ENCODE assay signal across 23 cellular contexts in genomic region chr2:190789074-190790004, GRCh38.
DNase-seq lines count a peak whose midpoint lies in the region; ATAC-seq, FAIRE-seq and TF ChIP-seq lines count a peak whose summit lies in the region.
"Had no signal": no experiment of that assay in that cellular context is flagged by ENCODE, and none has a peak within 500 bp of the region (broad histone marks: within the 10 kb centered on the region; RNA-seq: fewer than 3 reads in every experiment).

No MANE protein-coding gene starts in this region.

- TF ChIP-seq RAD21 in A549 (conservative IDR thresholded peaks at IDR 0.05 in 1 of 2, IDR thresholded peaks at IDR 0.05 in 1 of 2) = no peak

- CTCF ChIA-PET in A549 (lab: Yijun Ruan, JAX) = interaction anchor here (0.8 to 1.3 kb wide), 4 partner anchors 8 to 15 kb away, joined by 3 to 5 read pairs (median 4); no protein-coding TSS in a partner anchor
- CTCF ChIA-PET in T-cell (lab: Charles Lee) = no interaction called here

- no peak overlapping the region for H2BK120ac ChIP-seq in mesendoderm (ENCODE audit: low read depth, low read length)

- H3K18ac ChIP-seq in mesendoderm (ENCODE audit: low read length) = peak overlapping the region; percentile 45

- no peak overlapping the region for H3K4ac ChIP-seq in mesendoderm (ENCODE audit: low read depth, low read length)

- peak overlapping the region; percentile 19 to 75; a peak in 4 of 6 replicates for H3K27ac ChIP-seq in A549
- peak overlapping the region; percentile 8 for H3K27ac ChIP-seq in HUES48 (ENCODE audit: low read depth, low read length)
- H3K27ac ChIP-seq in astrocyte (ENCODE audit: low read depth, low read length) = no peak overlapping the region
- no peak overlapping the region for H3K27ac ChIP-seq in mesendoderm (ENCODE audit: low read depth, low read length)
- H3K27ac ChIP-seq in upper lobe of left lung = peak overlapping the region in 1 of 4 donors; percentile 59
- H3K27ac ChIP-seq: prostate gland, vagina had no signal

- H3K36me3 Mint-ChIP-seq in astrocyte (ENCODE audit: low read depth, unreplicated experiment) (no peaks in the 10 kb centered on the region), T-cell (no peaks in the 10 kb centered on the region)

- H3K27me3 ChIP-seq in HUES48 (ENCODE audit: control insufficient read depth, insufficient read depth, low read length) (no peaks in the 10 kb centered on the region), astrocyte (ENCODE audit: insufficient read depth, low read length) (no peaks in the 10 kb centered on the region), mesendoderm (ENCODE audit: insufficient read depth, low read length, poor library complexity) (no peaks in the 10 kb centered on the region), upper lobe of left lung (no peaks in the 10 kb centered on the region)
- H3K27me3 ChIP-seq: vagina had no signal

- H3K36me3 ChIP-seq in HUES48 (ENCODE audit: control insufficient read depth, insufficient read depth, low read length) = no peaks in the 10 kb centered on the region
- no peaks in the 10 kb centered on the region for H3K36me3 ChIP-seq in astrocyte (ENCODE audit: insufficient read depth, low read length)
- no peaks in the 10 kb centered on the region for H3K36me3 ChIP-seq in mesendoderm (ENCODE audit: control insufficient read depth, insufficient read depth, low read length)
- H3K36me3 ChIP-seq in upper lobe of left lung = no peaks in the 10 kb centered on the region
- H3K36me3 ChIP-seq: prostate gland, vagina had no signal

- no peak overlapping the region for H2AK5ac ChIP-seq in mesendoderm (ENCODE audit: low read length)

- no peak overlapping the region for H4K8ac ChIP-seq in mesendoderm (ENCODE audit: low read depth, low read length)

- no peak overlapping the region for H3K9ac ChIP-seq in HUES48 (ENCODE audit: low read depth, low read length)
- no peak overlapping the region for H3K9ac ChIP-seq in astrocyte (ENCODE audit: low read length)
- no peak overlapping the region for H3K9ac ChIP-seq in mesendoderm (ENCODE audit: low read length)

- H2BK5ac ChIP-seq in mesendoderm (ENCODE audit: low read length) = no peak overlapping the region

- POLR2A ChIA-PET in A549 (lab: Yijun Ruan, JAX) = no interaction called here
- POLR2A ChIA-PET in T-cell (lab: Charles Lee) = no interaction called here

- no peaks in the 10 kb centered on the region for H3K79me1 ChIP-seq in mesendoderm (ENCODE audit: low read length)

- TF ChIP-seq CTCF in A549 (IDR thresholded peaks at IDR 0.05) (no peak), astrocyte (IDR thresholded peaks at IDR 0.05; ENCODE audit: insufficient read depth, low read depth, low read length) (no peak), upper lobe of left lung (IDR thresholded peaks at IDR 0.05) (no peak)

- no peak overlapping the region for H3K4me3 ChIP-seq in A549
- no peak overlapping the region for H3K4me3 ChIP-seq in HUES48 (ENCODE audit: low read depth, low read length)
- H3K4me3 ChIP-seq in astrocyte (ENCODE audit: insufficient read depth, low read depth, low read length) = no peak overlapping the region
- no peak overlapping the region for H3K4me3 ChIP-seq in mesendoderm (ENCODE audit: low read length)
- H3K4me3 ChIP-seq in upper lobe of left lung = no peak overlapping the region
- H3K4me3 ChIP-seq: prostate gland, vagina had no signal

- H3K9me3 ChIP-seq in A549 = peaks cover 3% of the 10 kb centered on the region; the same call in 2 of the 3 replicates
- no peaks in the 10 kb centered on the region for H3K9me3 ChIP-seq in HUES48 (ENCODE audit: control insufficient read depth, insufficient read depth, low read length)
- no peaks in the 10 kb centered on the region for H3K9me3 ChIP-seq in astrocyte (ENCODE audit: insufficient read depth, low read depth, low read length)
- no peaks in the 10 kb centered on the region for H3K9me3 ChIP-seq in upper lobe of left lung
- H3K9me3 ChIP-seq: prostate gland, vagina had no signal

- DNase-seq in A549 (ENCODE audit: low read depth in 1 of 2, low spot score in 1 of 2) = no peak
- DNase-seq in astrocyte (ENCODE audit: low read depth) = no peak
- no peak for DNase-seq in mesendoderm
- DNase-seq in T-cell = no peak
- no peak for DNase-seq in dedifferentiated amniotic fluid mesenchymal stem cell (ENCODE audit: extremely low spot score)
- DNase-seq in NCI-H345 treated with DMSO at 0.1 percent for 48 hours (lab: John Stamatoyannopoulos, UW; ENCODE audit: unreplicated experiment) = no peak
- no peak for DNase-seq in upper lobe of left lung
- DNase-seq: activated CD4-positive, alpha-beta T cell treated with anti-CD3 and anti-CD28 coated beads, Interleukin-2, amount 50 U/mL, for 48 hours; activated T-cell treated with anti-CD3 and anti-CD28 coated beads, Interleukin-2, amount 50 U/mL, for 4 hours; central memory CD4-positive, alpha-beta T cell; effector memory CD4-positive, alpha-beta T cell; NCI-H187 treated with DMSO at 0.1 percent for 48 hours; NCI-H524; OCI-M1; stimulated activated CD4-positive, alpha-beta T cell treated with anti-CD3 and anti-CD28 coated beads, Interleukin-15, amount 100 ng/mL, for 24 hours; stimulated activated naive CD4-positive, alpha-beta T cell treated with Interleukin-2 at 50 U/mL for 16 hours had no signal

- no peaks in the 10 kb centered on the region for H4K20me1 ChIP-seq in astrocyte (ENCODE audit: insufficient read depth, low read length)

- WGBS in A549 (ENCODE audit: missing lambda C conversion rate) = 42% methylated on average over 2 of the region's 2 CpGs
- no CpG with 5 or more reads among the region's 2 CpGs for WGBS in mesendoderm (ENCODE audit: extremely low coverage, insufficient coverage, low lambda C conversion rate)
- WGBS in upper lobe of left lung, 2 donors = 66 to 67% methylated on average over 2 of the region's 2 CpGs

- peaks cover 43% of the 10 kb centered on the region for H3K4me1 Mint-ChIP-seq in astrocyte (ENCODE audit: low read depth, unreplicated experiment)
- H3K4me1 Mint-ChIP-seq in T-cell = peaks cover 7 to 10% (median 7%) of the 10 kb centered on the region in 3 donors

- H4K5ac ChIP-seq in mesendoderm (ENCODE audit: low read length) = no peak overlapping the region

- H3K4me2 ChIP-seq in A549 (peak overlapping the region; percentile 40), astrocyte (ENCODE audit: low read length) (no peak overlapping the region), mesendoderm (ENCODE audit: low read length) (no peak overlapping the region)

- H3K9me3 Mint-ChIP-seq in astrocyte (ENCODE audit: unreplicated experiment) = no peaks in the 10 kb centered on the region
- no peaks in the 10 kb centered on the region for H3K9me3 Mint-ChIP-seq in T-cell
- H3K9me3 Mint-ChIP-seq: activated T-cell treated with anti-CD3 and anti-CD28 coated beads, Interleukin-2, amount 50 U/mL, for 4 hours had no signal

- peak overlapping the region; percentile 74 for H2BK15ac ChIP-seq in mesendoderm (replicated peaks; ENCODE audit: low read depth)

- H3K4me1 ChIP-seq in A549 = peaks cover 56% of the 10 kb centered on the region
- H3K4me1 ChIP-seq in HUES48 (ENCODE audit: control insufficient read depth, insufficient read depth, low read length) = peaks cover 32% of the 10 kb centered on the region
- H3K4me1 ChIP-seq in astrocyte (ENCODE audit: insufficient read depth, low read length) = peaks cover 18% of the 10 kb centered on the region
- peaks cover 3% of the 10 kb centered on the region for H3K4me1 ChIP-seq in mesendoderm (ENCODE audit: control insufficient read depth, low read depth, low read length)
- H3K4me1 ChIP-seq in upper lobe of left lung = peaks cover 23 to 35% (median 25%) of the 10 kb centered on the region in 4 donors
- H3K4me1 ChIP-seq: prostate gland had no signal

- H3K79me2 ChIP-seq in astrocyte (ENCODE audit: insufficient read depth, low read length) = no peaks in the 10 kb centered on the region
- no peaks in the 10 kb centered on the region for H3K79me2 ChIP-seq in mesendoderm (ENCODE audit: control insufficient read depth, insufficient read depth, low read length)

- peak in 1 of 2 experiments; percentile 47; a peak in 4 of 6 replicates for ATAC-seq in A549
- no peak for ATAC-seq in T-cell (replicated peaks in 1 of 4)
- no peak for ATAC-seq in upper lobe of left lung (ENCODE audit: low FRiP score in 2 of 2)
- ATAC-seq: activated T-cell treated with anti-CD3 and anti-CD28 coated beads, Interleukin-2, amount 50 U/mL, for 4 hours; HCT116; left lobe of liver had no signal

- TF ChIP-seq EP300 in A549 (IDR thresholded peaks at IDR 0.05) (no peak), upper lobe of left lung (IDR thresholded peaks at IDR 0.05) (no peak)

- FAIRE-seq in A549 (lab: Jason Lieb, UNC) (no peak), astrocyte (lab: Jason Lieb, UNC) (no peak)
- FAIRE-seq: G401.6, GM12891 had no signal

- TF ChIP-seq POLR2A in A549 (IDR thresholded peaks at IDR 0.05; ENCODE audit: low read length) = no peak
- no peak for TF ChIP-seq POLR2A in upper lobe of left lung (IDR thresholded peaks at IDR 0.05)

- peak overlapping the region; percentile 56 for H3K27ac Mint-ChIP-seq in astrocyte (ENCODE audit: unreplicated experiment)
- no peak overlapping the region for H3K27ac Mint-ChIP-seq in T-cell

- H2AFZ ChIP-seq in astrocyte (ENCODE audit: low read depth, low read length) = no peak overlapping the region

- H3K4me3 Mint-ChIP-seq in astrocyte (ENCODE audit: unreplicated experiment) = peak overlapping the region; percentile 50
- no peak overlapping the region for H3K4me3 Mint-ChIP-seq in T-cell
- H3K4me3 Mint-ChIP-seq: activated T-cell treated with anti-CD3 and anti-CD28 coated beads, Interleukin-2, amount 50 U/mL, for 4 hours had no signal

- H3K23ac ChIP-seq in mesendoderm (ENCODE audit: low read length) = no peak overlapping the region

- peak overlapping the region; percentile 11 for H3K56ac ChIP-seq in mesendoderm (ENCODE audit: low read length)

- no peaks in the 10 kb centered on the region for H3K27me3 Mint-ChIP-seq in astrocyte (ENCODE audit: low read depth, unreplicated experiment)
- no peaks in the 10 kb centered on the region for H3K27me3 Mint-ChIP-seq in T-cell

TF ChIP-seq in A549, 52 proteins besides CTCF, POLR2A, EP300 and RAD21 (continues in another document):
- TF ChIP-seq RFX5 (IDR thresholded peaks at IDR 0.05) = no peak
- TF ChIP-seq HOXA7 (CRISPR knock-in tag; IDR thresholded peaks at IDR 0.05) = no peak
- no peak for TF ChIP-seq GATA3 (IDR thresholded peaks at IDR 0.05; ENCODE audit: borderline replicate concordance)
- no peak for TF ChIP-seq PBX3 (IDR thresholded peaks at IDR 0.05)
- TF ChIP-seq KDM1A (IDR thresholded peaks at IDR 0.05; ENCODE audit: low read depth) = no peak
- no peak for TF ChIP-seq EHMT2 (IDR thresholded peaks at IDR 0.05; ENCODE audit: low read depth)

Comparison
In these comparisons a context has a peak if more than half of its experiments do, and no peak if none do; other contexts are left out.
1. H3K27ac ChIP-seq: peak in A549 (2 of 2) and HUES48 (single experiment); none in astrocyte (single experiment) and mesendoderm (single experiment).